Comparison of ENCODE assay signal across 18 cellular contexts in the genomic region with DNA sequence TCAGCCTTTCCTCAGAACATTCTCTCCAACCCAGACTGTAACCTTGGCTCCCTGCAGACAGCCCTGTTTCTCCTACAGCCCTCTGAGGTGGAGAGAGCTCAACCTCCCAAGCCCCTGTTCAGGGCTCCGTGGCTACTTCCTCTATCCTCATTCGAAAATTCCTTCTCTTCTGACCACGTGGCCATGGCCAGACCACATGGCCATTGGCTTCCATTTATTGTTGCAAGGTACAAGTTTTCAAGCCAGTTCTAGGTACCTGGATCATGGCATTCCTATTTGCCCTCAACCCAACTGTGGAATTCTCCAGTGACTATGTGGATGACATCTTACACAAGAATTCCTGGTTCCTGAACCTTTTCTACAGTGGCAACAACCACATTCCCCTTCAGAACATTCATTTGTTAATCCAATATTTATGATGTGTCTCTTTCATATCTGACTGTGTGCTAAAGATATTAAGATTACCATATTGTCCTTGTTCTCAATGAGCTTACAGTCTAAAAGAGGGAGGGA.
"Had no signal": no experiment of that assay in that cellular context is flagged by ENCODE, and none has a peak within 500 bp of the region (broad histone marks: within the 10 kb centered on the region; RNA-seq: fewer than 3 reads in every experiment).

No MANE protein-coding gene starts in this region.

- H3K4me1 ChIP-seq: breast epithelium, parathyroid adenoma had no signal

- H3K36me3 ChIP-seq: breast epithelium, stomach, thyroid gland had no signal

- H3K4me3 Mint-ChIP-seq: activated CD4-positive, alpha-beta T cell treated with anti-CD3 and anti-CD28 coated beads, Interleukin-2, amount 10 ng/mL, durations not matched to agents 24 days and 14 days; activated naive CD8-positive, alpha-beta T cell treated with anti-CD3 and anti-CD28 coated beads, Interleukin-2, amount 10 ng/mL, durations not matched to agents 7 days and 5 days; naive B cell had no signal

- H3K36me3 Mint-ChIP-seq: naive B cell had no signal

- H3K79me2 ChIP-seq: parathyroid adenoma had no signal

- H3K9me3 Mint-ChIP-seq: activated CD4-positive, alpha-beta T cell treated with anti-CD3 and anti-CD28 coated beads, Interleukin-2, amount 10 ng/mL, durations not matched to agents 24 days and 14 days; activated naive CD8-positive, alpha-beta T cell treated with anti-CD3 and anti-CD28 coated beads, Interleukin-2, amount 10 ng/mL, durations not matched to agents 7 days and 5 days had no signal

- H3K4me1 Mint-ChIP-seq: naive B cell had no signal

- DNase-seq: activated CD4-positive, alpha-beta T cell treated with anti-CD3 and anti-CD28 coated beads, Interleukin-2, amount 10 ng/mL, durations not matched to agents 24 days and 14 days; activated CD4-positive, CD25-positive, alpha-beta regulatory T cell; activated CD8-positive, alpha-beta memory T cell treated with anti-CD3 and anti-CD28 coated beads, Interleukin-2, amount 50 U/mL, for 48 hours; activated naive CD4-positive, alpha-beta T cell; activated naive CD8-positive, alpha-beta T cell treated with anti-CD3 and anti-CD28 coated beads, Interleukin-2, amount 10 ng/mL, durations not matched to agents 7 days and 5 days; anterior cingulate cortex; erythroblast; naive B cell; small intestine; stimulated activated CD4-positive, alpha-beta T cell treated with anti-CD3 and anti-CD28 coated beads, Interleukin-4, amount 100 ng/mL, for 24 hours; stomach; T-helper 2 cell; thyroid gland had no signal

- FAIRE-seq: islet of Langerhans, small intestine, TTC549 had no signal

- ATAC-seq: left lobe of liver had no signal

- H3K27ac Mint-ChIP-seq: activated CD4-positive, alpha-beta T cell treated with anti-CD3 and anti-CD28 coated beads, Interleukin-2, amount 10 ng/mL, durations not matched to agents 24 days and 14 days; activated naive CD8-positive, alpha-beta T cell treated with anti-CD3 and anti-CD28 coated beads, Interleukin-2, amount 10 ng/mL, durations not matched to agents 7 days and 5 days had no signal

- H3K9ac ChIP-seq: parathyroid adenoma had no signal

- H3K27me3 Mint-ChIP-seq: activated CD4-positive, alpha-beta T cell treated with anti-CD3 and anti-CD28 coated beads, Interleukin-2, amount 10 ng/mL, durations not matched to agents 24 days and 14 days; activated naive CD8-positive, alpha-beta T cell treated with anti-CD3 and anti-CD28 coated beads, Interleukin-2, amount 10 ng/mL, durations not matched to agents 7 days and 5 days had no signal

- H3K27me3 ChIP-seq: breast epithelium, stomach, thyroid gland had no signal

- H2AFZ ChIP-seq: parathyroid adenoma had no signal

- H3K9me3 ChIP-seq: breast epithelium, stomach, thyroid gland had no signal

- H3K4me3 ChIP-seq: breast epithelium, stomach, thyroid gland had no signal

- H3K27ac ChIP-seq: breast epithelium, parathyroid adenoma, thyroid gland had no signal
